Comparison of ENCODE assay signal across 28 cellular contexts in the genomic region with DNA sequence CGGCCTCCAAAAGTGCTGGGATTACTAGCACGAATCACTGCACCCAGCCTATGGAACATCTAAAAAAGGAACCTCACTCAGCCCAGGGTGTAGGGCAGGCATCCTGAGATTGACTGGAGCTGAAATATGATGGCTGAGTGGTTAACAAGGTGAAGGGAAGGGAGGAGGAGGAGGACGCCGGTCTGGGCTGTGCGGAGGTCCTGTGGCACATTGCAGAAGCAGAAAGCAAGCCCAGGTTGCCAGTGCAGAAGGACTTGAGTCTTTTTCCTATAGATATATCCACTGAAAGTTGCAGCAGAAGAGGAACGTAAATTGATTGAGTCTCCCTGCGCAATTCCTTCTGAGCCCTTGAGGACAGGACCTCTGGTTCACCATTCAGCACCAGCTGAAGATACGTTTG. TPM values are rescaled to one million over a fixed set of nuclear protein-coding genes. Genes with fewer than 3 reads are reported as not detected.
DNase-seq lines count a peak whose midpoint lies in the region; ATAC-seq, FAIRE-seq and TF ChIP-seq lines count a peak whose summit lies in the region.
"Had no signal": no experiment of that assay in that cellular context is flagged by ENCODE, and none has a peak within 500 bp of the region (broad histone marks: within the 10 kb centered on the region; RNA-seq: fewer than 3 reads in every experiment).

No MANE protein-coding gene starts in this region.

- H3K4me1 ChIP-seq in astrocyte (ENCODE audit: insufficient read depth, low read length) (no peaks in the 10 kb centered on the region), osteoblast (ENCODE audit: insufficient read depth, low read length) (no peaks in the 10 kb centered on the region)
- H3K4me1 ChIP-seq: parathyroid adenoma had no signal

- H3K9me3 ChIP-seq in astrocyte (ENCODE audit: insufficient read depth, low read depth, low read length) = no peaks in the 10 kb centered on the region
- H3K9me3 ChIP-seq in osteoblast (ENCODE audit: low read depth, low read length) = no peaks in the 10 kb centered on the region
- H3K9me3 ChIP-seq: suprapubic skin had no signal

- no peaks in the 10 kb centered on the region for H3K27me3 ChIP-seq in astrocyte (ENCODE audit: insufficient read depth, low read length)
- H3K27me3 ChIP-seq in osteoblast (ENCODE audit: insufficient read depth, low read length) = peaks cover 4% of the 10 kb centered on the region

- FAIRE-seq in astrocyte (lab: Jason Lieb, UNC) = no peak
- FAIRE-seq: keratinocyte had no signal

- no peak overlapping the region for H3K27ac Mint-ChIP-seq in CD14-positive monocyte
- no peak overlapping the region for H3K27ac Mint-ChIP-seq in astrocyte (ENCODE audit: unreplicated experiment)
- no peak overlapping the region for H3K27ac Mint-ChIP-seq in activated CD4-positive, alpha-beta T cell treated with anti-CD3 and anti-CD28 coated beads, Interleukin-2, amount 10 ng/mL, durations not matched to agents 24 days and 14 days
- H3K27ac Mint-ChIP-seq: activated T-helper 2 cell treated with anti-CD3 and anti-CD28 coated beads, Interferon-gamma antibody, Interleukin-2, Interleukin-4, amounts not matched to agents 10 μg/mL and 5 μg/mL and 100 μg/mL, durations not matched to agents 14 hours and 24 hours and 36 hours; HFFc6 had no signal

- H3K4me1 Mint-ChIP-seq in CD14-positive monocyte (peaks cover 17% of the 10 kb centered on the region), astrocyte (ENCODE audit: low read depth, unreplicated experiment) (no peaks in the 10 kb centered on the region)
- peaks cover 6% of the 10 kb centered on the region for H3K4me1 Mint-ChIP-seq in activated CD4-positive, alpha-beta T cell treated with anti-CD3 and anti-CD28 coated beads, Interleukin-2, amount 10 ng/mL, durations not matched to agents 24 days and 14 days

- H2AFZ ChIP-seq in astrocyte (ENCODE audit: low read depth, low read length) = no peak overlapping the region
- no peak overlapping the region for H2AFZ ChIP-seq in osteoblast (ENCODE audit: low read length)
- H2AFZ ChIP-seq: parathyroid adenoma had no signal

- no peaks in the 10 kb centered on the region for H3K79me2 ChIP-seq in astrocyte (ENCODE audit: insufficient read depth, low read length)
- H3K79me2 ChIP-seq in osteoblast (ENCODE audit: insufficient read depth, low read length) = no peaks in the 10 kb centered on the region
- H3K79me2 ChIP-seq: parathyroid adenoma had no signal

- H3K9ac ChIP-seq in astrocyte (ENCODE audit: low read length) = no peak overlapping the region
- H3K9ac ChIP-seq: parathyroid adenoma had no signal

- ATAC-seq in activated CD4-positive, CD25-positive, alpha-beta regulatory T cell treated with anti-CD3 and anti-CD28 coated beads, Interleukin-2, amount 50 U/mL, for 24 hours = no peak
- ATAC-seq in HG02623 (IDR thresholded peaks at IDR 0.05; ENCODE audit: unreplicated experiment) = no peak
- ATAC-seq: CD8-positive, alpha-beta T cell; Right ventricle myocardium inferior had no signal

- H3K27ac ChIP-seq in astrocyte (ENCODE audit: low read depth, low read length) = no peak overlapping the region
- no peak overlapping the region for H3K27ac ChIP-seq in osteoblast (ENCODE audit: low read depth, low read length)
- H3K27ac ChIP-seq: HL-60, parathyroid adenoma, suprapubic skin, WERI-Rb-1 had no signal

- peak; percentile 3 for DNase-seq in activated CD4-positive, CD25-positive, alpha-beta regulatory T cell treated with anti-CD3 and anti-CD28 coated beads, Interleukin-2, amount 50 U/mL, for 72 hours
- DNase-seq in CD14-positive monocyte (ENCODE audit: low spot score) = peak; percentile 22
- no peak for DNase-seq in astrocyte (ENCODE audit: low read depth)
- DNase-seq in osteoblast (ENCODE audit: insufficient read length, low spot score, missing footprints) = peak; percentile 82
- no peak for DNase-seq in activated CD4-positive, alpha-beta T cell treated with anti-CD3 and anti-CD28 coated beads, Interleukin-2, amount 10 ng/mL, durations not matched to agents 24 days and 14 days
- no peak for DNase-seq in AG20443 (ENCODE audit: low spot score)
- DNase-seq: 8988T; activated CD4-positive, alpha-beta T cell treated with anti-CD3 and anti-CD28 coated beads, Interleukin-2, amount 50 U/mL, for 48 hours; CD8-positive, alpha-beta T cell; effector CD4-positive, alpha-beta T cell; glutamatergic neuron; HFFc6; midbrain; MV-4-11; NCI-H146; NCI-H510A treated with DMSO at 0.1 percent for 48 hours; stimulated activated naive CD4-positive, alpha-beta T cell; T-helper 9 cell; WERI-Rb-1 had no signal

- TF ChIP-seq CTCF in CD14-positive monocyte (IDR thresholded peaks at IDR 0.05) = no peak
- no peak for TF ChIP-seq CTCF in astrocyte (IDR thresholded peaks at IDR 0.05; ENCODE audit: insufficient read depth, low read depth, low read length)
- no peak for TF ChIP-seq CTCF in osteoblast (IDR thresholded peaks at IDR 0.05; ENCODE audit: extremely low read depth, low read depth, low read length)

- H3K36me3 ChIP-seq in astrocyte (ENCODE audit: insufficient read depth, low read length) = no peaks in the 10 kb centered on the region
- no peaks in the 10 kb centered on the region for H3K36me3 ChIP-seq in osteoblast (ENCODE audit: insufficient read depth, low read length)
- H3K36me3 ChIP-seq: suprapubic skin, WERI-Rb-1 had no signal

- H3K27me3 Mint-ChIP-seq in CD14-positive monocyte (ENCODE audit: low read depth in 3 of 3) (peaks cover 36 to 56% (median 42%) of the 10 kb centered on the region in 3 donors), astrocyte (ENCODE audit: low read depth, unreplicated experiment) (peaks cover 31% of the 10 kb centered on the region)
- H3K27me3 Mint-ChIP-seq in activated CD4-positive, alpha-beta T cell treated with anti-CD3 and anti-CD28 coated beads, Interleukin-2, amount 10 ng/mL, durations not matched to agents 24 days and 14 days = peaks cover 40% of the 10 kb centered on the region

- peaks cover 0 to 3% of the 10 kb centered on the region in 2 donors for H3K36me3 Mint-ChIP-seq in CD14-positive monocyte
- peaks cover 6% of the 10 kb centered on the region for H3K36me3 Mint-ChIP-seq in astrocyte (ENCODE audit: low read depth, unreplicated experiment)
- H3K36me3 Mint-ChIP-seq in activated CD4-positive, alpha-beta T cell treated with anti-CD3 and anti-CD28 coated beads, Interleukin-2, amount 10 ng/mL, durations not matched to agents 24 days and 14 days (ENCODE audit: low read depth) = no peaks in the 10 kb centered on the region
- H3K36me3 Mint-ChIP-seq: CD8-positive, alpha-beta T cell had no signal

- H3K9me3 Mint-ChIP-seq in CD14-positive monocyte (peaks cover 0 to 8% (median 2%) of the 10 kb centered on the region in 7 donors), astrocyte (ENCODE audit: unreplicated experiment) (peaks cover 3% of the 10 kb centered on the region)
- no peaks in the 10 kb centered on the region for H3K9me3 Mint-ChIP-seq in activated CD4-positive, alpha-beta T cell treated with anti-CD3 and anti-CD28 coated beads, Interleukin-2, amount 10 ng/mL, durations not matched to agents 24 days and 14 days
- H3K9me3 Mint-ChIP-seq: activated T-helper 2 cell treated with anti-CD3 and anti-CD28 coated beads, Interferon-gamma antibody, Interleukin-2, Interleukin-4, amounts not matched to agents 10 μg/mL and 5 μg/mL and 100 μg/mL, durations not matched to agents 14 hours and 24 hours and 36 hours; CD8-positive, alpha-beta T cell; HFFc6 had no signal

- H3K4me3 Mint-ChIP-seq in CD14-positive monocyte (peak overlapping the region in 1 of 2 donors; percentile 71), astrocyte (ENCODE audit: unreplicated experiment) (peak overlapping the region; percentile 68)
- no peak overlapping the region for H3K4me3 Mint-ChIP-seq in activated CD4-positive, alpha-beta T cell treated with anti-CD3 and anti-CD28 coated beads, Interleukin-2, amount 10 ng/mL, durations not matched to agents 24 days and 14 days

- H4K20me1 ChIP-seq in astrocyte (ENCODE audit: insufficient read depth, low read length) = no peaks in the 10 kb centered on the region
- no peaks in the 10 kb centered on the region for H4K20me1 ChIP-seq in osteoblast (ENCODE audit: insufficient read depth, low read length)

- H3K4me2 ChIP-seq in astrocyte (ENCODE audit: low read length) (no peak overlapping the region), osteoblast (ENCODE audit: insufficient read depth, low read length) (no peak overlapping the region)

- intact Hi-C loops in CD14-positive monocyte (cut with micrococcal nuclease) = no loop called here
- intact Hi-C loops in activated CD4-positive, alpha-beta T cell treated with anti-CD3 and anti-CD28 coated beads, Interleukin-2, amount 10 ng/mL, durations not matched to agents 24 days and 14 days (cut with micrococcal nuclease) = no loop called here

- H3K4me3 ChIP-seq in astrocyte (ENCODE audit: insufficient read depth, low read depth, low read length) = no peak overlapping the region
- no peak overlapping the region for H3K4me3 ChIP-seq in osteoblast (ENCODE audit: insufficient read depth, low read length)
- H3K4me3 ChIP-seq: suprapubic skin had no signal

RNA-seq across cellular contexts. Expression of gene KIF17, which starts 1.5 kb away (rescaled TPM):
- polyA plus RNA-seq in CD14-positive monocyte = not detected
- total RNA-seq in astrocyte (2.2 and 2.3 TPM in 2 replicates), osteoblast (0.29 and 0.36 TPM in 2 replicates)
- total RNA-seq in activated CD4-positive, alpha-beta T cell treated with anti-CD3 and anti-CD28 coated beads, Interleukin-2, amount 10 ng/mL, durations not matched to agents 24 days and 14 days = not detected in 2 replicates
- total RNA-seq: CD8-positive, alpha-beta T cell had no signal

RNA-seq across cellular contexts. Expression of gene SH2D5, which starts 13.2 kb away (rescaled TPM):
- polyA plus RNA-seq in CD14-positive monocyte = not detected
- total RNA-seq in astrocyte (4.0 and 5.9 TPM in 2 replicates), osteoblast (1.4 and 1.8 TPM in 2 replicates)
- 0.23 and 0.24 TPM in 2 replicates for total RNA-seq in activated CD4-positive, alpha-beta T cell treated with anti-CD3 and anti-CD28 coated beads, Interleukin-2, amount 10 ng/mL, durations not matched to agents 24 days and 14 days
- total RNA-seq: CD8-positive, alpha-beta T cell; Right ventricle myocardium inferior; urinary bladder had no signal

RNA-seq across cellular contexts. Expression of gene DDOST, which starts 58.1 kb away (rescaled TPM):
- 100 to 1,000 TPM; 241 to 245 TPM for polyA plus RNA-seq in CD14-positive monocyte
- total RNA-seq in astrocyte = 327 and 331 TPM in 2 replicates
- 291 and 293 TPM in 2 replicates for total RNA-seq in osteoblast
- 170 and 177 TPM in 2 replicates for total RNA-seq in activated CD4-positive, alpha-beta T cell treated with anti-CD3 and anti-CD28 coated beads, Interleukin-2, amount 10 ng/mL, durations not matched to agents 24 days and 14 days

Comparison
In these comparisons a context has a peak if more than half of its experiments do, and no peak if none do; other contexts are left out.
1. DNase-seq: peak in activated CD4-positive, CD25-positive, alpha-beta regulatory T cell treated with anti-CD3 and anti-CD28 coated beads, Interleukin-2, amount 50 U/mL, for 72 hours (single experiment), CD14-positive monocyte (single experiment) and osteoblast (single experiment); none in astrocyte (single experiment), activated CD4-positive, alpha-beta T cell treated with anti-CD3 and anti-CD28 coated beads, Interleukin-2, amount 10 ng/mL, durations not matched to agents 24 days and 14 days (single experiment) and AG20443 (single experiment).